ENCODE assay signal across 9 cellular contexts in genomic region chr17:35345926-35346771, GRCh38. TPM values are rescaled to one million over a fixed set of nuclear protein-coding genes. Genes with fewer than 3 reads are reported as not detected.
DNase-seq lines count a peak whose midpoint lies in the region; ATAC-seq and TF ChIP-seq lines count a peak whose summit lies in the region.
"Had no signal": no experiment of that assay in that cellular context is flagged by ENCODE, and none has a peak within 500 bp of the region (broad histone marks: within the 10 kb centered on the region; RNA-seq: fewer than 3 reads in every experiment).

No MANE protein-coding gene starts in this region.

- in situ Hi-C loops in brain microvascular endothelial cell (cut with HindIII; ENCODE audit: low pct_ligation_motif_present, low sequenced_read_pairs) = no loop called here
- in situ Hi-C loops in gastrocnemius medialis (cut with MboI; ENCODE audit: low sequenced_read_pairs in 4 of 4) = loop anchor here in 1 of 4 donors (25.0 kb wide), 1 partner anchor 109 kb away; the partner anchor contains the start of gene SLFN5

- H3K27ac ChIP-seq in brain microvascular endothelial cell (no peak overlapping the region), gastrocnemius medialis (peak overlapping the region; percentile 65 to 74 (median 70))
- H3K27ac ChIP-seq: VCaP had no signal

- peak; percentile 84 to 86 for ATAC-seq in gastrocnemius medialis
- no peak for ATAC-seq in HG02981 (IDR thresholded peaks at IDR 0.05; ENCODE audit: unreplicated experiment)

- DNase-seq in GM04503 (ENCODE audit: low read depth) (peak; percentile 18), RPMI7951 (ENCODE audit: low read depth) (peak; percentile 66), brain microvascular endothelial cell (no peak), gastrocnemius medialis (peak; percentile 50 to 58), cerebellar cortex (ENCODE audit: low spot score) (no peak), amniotic stem cell (lab: John Stamatoyannopoulos, UW) (no peak)

- H3K27me3 ChIP-seq in brain microvascular endothelial cell (replicated peaks) = peaks cover 13% of the 10 kb centered on the region
- peaks cover 11 to 26% (median 25%) of the 10 kb centered on the region in 3 donors for H3K27me3 ChIP-seq in gastrocnemius medialis

- H3K4me3 ChIP-seq in brain microvascular endothelial cell (ENCODE audit: low read depth, low read length) (peak overlapping the region; percentile 48), iPS-18c (ENCODE audit: insufficient read depth, low read depth, low read length) (peak overlapping the region; percentile 76), gastrocnemius medialis (peak overlapping the region; percentile 48 to 67 (median 51))

- peaks cover 9 to 22% of the 10 kb centered on the region in 2 donors for H3K4me1 ChIP-seq in gastrocnemius medialis

- H3K9me3 ChIP-seq in iPS-18c (ENCODE audit: control insufficient read depth, insufficient read depth, low read length) = peaks cover 2% of the 10 kb centered on the region
- H3K9me3 ChIP-seq in gastrocnemius medialis = no peaks in the 10 kb centered on the region

- TF ChIP-seq POLR2A in gastrocnemius medialis (IDR thresholded peaks at IDR 0.05) = peak in 1 of 2 donors; percentile 19

- intact Hi-C loops in gastrocnemius medialis (cut with DNase I; ENCODE audit: low total_unique reads) = loop anchor here (2.0 kb wide), 1 partner anchor 31 kb away; no protein-coding TSS in a partner anchor

- H3K36me3 ChIP-seq in brain microvascular endothelial cell (replicated peaks) = no peaks in the 10 kb centered on the region
- no peaks in the 10 kb centered on the region for H3K36me3 ChIP-seq in gastrocnemius medialis

- TF ChIP-seq CTCF in brain microvascular endothelial cell (IDR thresholded peaks at IDR 0.05; ENCODE audit: low read depth, low read length, missing control alignments) (no peak), gastrocnemius medialis (IDR thresholded peaks at IDR 0.05 in 4 of 5, conservative IDR thresholded peaks at IDR 0.05 in 1 of 5) (peak in 1 of 5 experiments; percentile 5)

RNA-seq across cellular contexts. Expression of gene SLFN11, which starts 27.3 kb away (rescaled TPM):
- total RNA-seq in RPMI7951 (2014; rRNA removed; shearing (Covaris generic)) = 32.7 and 41.2 TPM in 2 replicates
- 10 to 100 TPM in 2 of 4 donors, 1 to 10 TPM in 2; 8.9 to 11.8 (median 10.0) TPM for total RNA-seq in gastrocnemius medialis

Comparison
In these comparisons a context has a peak if more than half of its experiments do, and no peak if none do; other contexts are left out.
1. DNase-seq: peak in GM04503 (single experiment), RPMI7951 (single experiment) and gastrocnemius medialis (2 of 2); none in brain microvascular endothelial cell (single experiment), cerebellar cortex (single experiment) and amniotic stem cell (single experiment).
2. Peak in every context shown above with its lines, with median percentiles within 50 percentile points of each other: H3K4me3 ChIP-seq.